Comparison of ENCODE assay signal across 16 cellular contexts in genomic region chr4:70931359-70931758, GRCh38. TPM values are rescaled to one million over a fixed set of nuclear protein-coding genes. Genes with fewer than 3 reads are reported as not detected.
DNase-seq lines count a peak whose midpoint lies in the region; ATAC-seq, FAIRE-seq and TF ChIP-seq lines count a peak whose summit lies in the region.
"Had no signal": no experiment of that assay in that cellular context is flagged by ENCODE, and none has a peak within 500 bp of the region (broad histone marks: within the 10 kb centered on the region; RNA-seq: fewer than 3 reads in every experiment).

No MANE protein-coding gene starts in this region.

- H3K4me2 ChIP-seq in DOHH2 (ENCODE audit: low read length) (peak overlapping the region; percentile 74), Karpas-422 (ENCODE audit: low read depth, low read length, poor library complexity, severe bottlenecking) (peak overlapping the region; percentile 72), GM12878 (ENCODE audit: control insufficient read depth, insufficient read depth) (no peak overlapping the region)

- peaks cover 12% of the 10 kb centered on the region for H3K36me3 Mint-ChIP-seq in neural crest cell (ENCODE audit: low read depth)

- H3K27me3 Mint-ChIP-seq in neural crest cell (ENCODE audit: low read depth): no peaks in the 10 kb centered on the region

- 94% methylated on average over 1 of the region's 1 CpG for WGBS in GM12878 (ENCODE audit: insufficient coverage, insufficient replicate concordance, low lambda C conversion rate, missing lambda C conversion rate)

- H3K9ac ChIP-seq in Karpas-422 (ENCODE audit: low read length) (peak overlapping the region; percentile 42), GM12878 (ENCODE audit: control insufficient read depth, insufficient read depth, low read length) (no peak overlapping the region)

- FAIRE-seq in GM12878 (lab: Jason Lieb, UNC): no peak

- no TSS peak for BruUV-seq in GM12878 (replicated peaks; lab: Mats Ljungman, UMichigan)

- H2AFZ ChIP-seq in Karpas-422 (ENCODE audit: low read length) (no peak overlapping the region), GM12878 (ENCODE audit: control insufficient read depth, low read depth, low read length) (no peak overlapping the region)

- no peaks in the 10 kb centered on the region for H3K27me3 ChIP-seq in DOHH2 (ENCODE audit: control insufficient read depth, low read length)
- no peaks in the 10 kb centered on the region for H3K27me3 ChIP-seq in Karpas-422 (ENCODE audit: low read length)
- no peaks in the 10 kb centered on the region for H3K27me3 ChIP-seq in GM12878 (replicated peaks in 1 of 2; ENCODE audit: control insufficient read depth in 2 of 2, insufficient read depth in 2 of 2, low read length in 1 of 2)
- H3K27me3 ChIP-seq: SJSA1 had no signal

- no peak for TF ChIP-seq EP300 in GM12878 (IDR thresholded peaks at IDR 0.05; ENCODE audit: borderline replicate concordance in 1 of 2, control insufficient read depth in 1 of 2, low read depth in 2 of 2, low read length in 2 of 2)

- H3F3A ChIP-seq in DOHH2 (ENCODE audit: control insufficient read depth, insufficient read depth): peaks cover 38% of the 10 kb centered on the region

- in situ Hi-C loops in GM12878 (cut with MboI): no loop called here

- H3K79me2 ChIP-seq in DOHH2 (ENCODE audit: control insufficient read depth, low read length) (peaks cover 88% of the 10 kb centered on the region), Karpas-422 (ENCODE audit: low read length) (peaks cover 97% of the 10 kb centered on the region), GM12878 (ENCODE audit: control insufficient read depth, insufficient read depth, low read length) (peaks cover 4% of the 10 kb centered on the region)

- H3K9me2 ChIP-seq in DOHH2 (replicated peaks; ENCODE audit: control insufficient read depth, low read length) (no peaks in the 10 kb centered on the region), Karpas-422 (replicated peaks; ENCODE audit: insufficient read depth, low read length) (no peaks in the 10 kb centered on the region)

- H3K4me1 ChIP-seq in DOHH2 (ENCODE audit: control insufficient read depth, low read length): peaks cover 67% of the 10 kb centered on the region
- peaks cover 53% of the 10 kb centered on the region for H3K4me1 ChIP-seq in Karpas-422 (ENCODE audit: low read length)
- peaks cover 24% of the 10 kb centered on the region for H3K4me1 ChIP-seq in GM12878 (ENCODE audit: control insufficient read depth, insufficient read depth, low read length)

- H3K27ac Mint-ChIP-seq in neural crest cell (ENCODE audit: unreplicated experiment): peak overlapping the region; percentile 62

- peaks cover 29% of the 10 kb centered on the region for H3K4me1 Mint-ChIP-seq in neural crest cell

- DNase-seq in Karpas-422: no peak
- DNase-seq in GM12878 (ENCODE audit: low read depth, low spot score): no peak
- DNase-seq in neural crest cell (ENCODE audit: low read depth, low spot score): no peak
- no peak for DNase-seq in left lobe of liver (ENCODE audit: low spot score)
- no peak for DNase-seq in HuH-7 (ENCODE audit: low spot score)
- DNase-seq: COR-L47, DMS153, GOT3, NCI-H1436, NCI-H2029, NCI-H2171, NCI-H446 had no signal

- CTCF ChIA-PET in GM12878 (lab: Yijun Ruan, JAX): interaction anchor here (1.2 to 1.8 kb wide), 5 partner anchors 9 to 79 kb away, joined by 3 to 6 read pairs (median 4); no protein-coding TSS in a partner anchor

- peaks cover 20% of the 10 kb centered on the region for H3K36me3 ChIP-seq in DOHH2 (ENCODE audit: control insufficient read depth, low read length)
- peaks cover 20% of the 10 kb centered on the region for H3K36me3 ChIP-seq in Karpas-422 (ENCODE audit: insufficient read depth, low read length)
- no peaks in the 10 kb centered on the region for H3K36me3 ChIP-seq in GM12878 (ENCODE audit: control insufficient read depth in 2 of 2, insufficient read depth in 2 of 2, low read length in 1 of 2)
- H3K36me3 ChIP-seq: SJSA1 had no signal

- H4K20me1 ChIP-seq in DOHH2 (ENCODE audit: control insufficient read depth, insufficient read depth, low read depth, low read length): no peaks in the 10 kb centered on the region
- no peaks in the 10 kb centered on the region for H4K20me1 ChIP-seq in Karpas-422 (ENCODE audit: insufficient read depth, low read depth, low read length)
- no peaks in the 10 kb centered on the region for H4K20me1 ChIP-seq in GM12878 (ENCODE audit: control insufficient read depth, insufficient read depth)

- TF ChIP-seq CTCF in DOHH2 (IDR thresholded peaks at IDR 0.05; ENCODE audit: low read depth, low read length, poor library complexity, severe bottlenecking): no peak
- no peak for TF ChIP-seq CTCF in GM12878 (IDR thresholded peaks at IDR 0.05 in 2 of 3, conservative IDR thresholded peaks at IDR 0.05 in 1 of 3; ENCODE audit: control insufficient read depth in 2 of 3, extremely low read depth in 1 of 3, insufficient read depth in 1 of 3, low read depth in 3 of 3, low read length in 3 of 3)
- TF ChIP-seq CTCF in neural crest cell (conservative IDR thresholded peaks at IDR 0.05): no peak

- TF ChIP-seq POLR2A in GM12878 (IDR thresholded peaks at IDR 0.05; ENCODE audit: low read depth, low read length): no peak

- ATAC-seq in GM12878 (no peak), HG02678 (IDR thresholded peaks at IDR 0.05; ENCODE audit: unreplicated experiment) (no peak), left lobe of liver (no peak)

- H3K9me3 Mint-ChIP-seq in neural crest cell: peaks cover 3% of the 10 kb centered on the region

- H3K27ac ChIP-seq in DOHH2 (ENCODE audit: low read depth, low read length): peak overlapping the region; percentile 91
- peak overlapping the region; percentile 91 for H3K27ac ChIP-seq in Karpas-422 (ENCODE audit: low read length)
- peak overlapping the region; percentile 11; the same call in 1 of the 2 replicates for H3K27ac ChIP-seq in GM12878 (ENCODE audit: control insufficient read depth, insufficient read depth)
- H3K27ac ChIP-seq: C4-2B, SJSA1 had no signal

- no peak for TF ChIP-seq RAD21 in GM12878 (IDR thresholded peaks at IDR 0.05; ENCODE audit: insufficient read depth, low read depth, low read length)

- POLR2A ChIA-PET in GM12878 (lab: Charles Lee): interaction anchor here (0.6 to 1.0 kb wide), 5 partner anchors 64 to 252 kb away, joined by 3 to 5 read pairs (median 4); no protein-coding TSS in a partner anchor

- intact Hi-C loops in GM12878 (cut with micrococcal nuclease; ENCODE audit: unreplicated experiment): no loop called here

- H3K4me3 ChIP-seq in DOHH2 (ENCODE audit: low read length): peak overlapping the region; percentile 59
- H3K4me3 ChIP-seq in Karpas-422 (ENCODE audit: low read length): peak overlapping the region; percentile 38; the same call in 1 of the 2 replicates
- no peak overlapping the region for H3K4me3 ChIP-seq in GM12878
- H3K4me3 ChIP-seq: SJSA1 had no signal

- no peaks in the 10 kb centered on the region for H3K9me3 ChIP-seq in DOHH2 (ENCODE audit: control insufficient read depth, insufficient read depth, low read length)
- no peaks in the 10 kb centered on the region for H3K9me3 ChIP-seq in Karpas-422 (ENCODE audit: low read length)
- peaks cover 3% of the 10 kb centered on the region; the same call in 2 of the 3 replicates for H3K9me3 ChIP-seq in GM12878 (replicated peaks; ENCODE audit: control insufficient read depth, insufficient read depth, low read length)
- H3K9me3 ChIP-seq: SJSA1 had no signal

- no peak overlapping the region for H3K4me3 Mint-ChIP-seq in neural crest cell

- SMC1A ChIA-PET in GM12878 (lab: Charles Lee; ENCODE audit: uncharacterized antibody, unreplicated experiment): interaction anchor here (0.7 to 3.6 kb wide), 6 partner anchors 10 to 241 kb away, joined by 3 to 31 read pairs (median 4); no protein-coding TSS in a partner anchor

- RAD21 ChIA-PET in GM12878 (lab: Charles Lee; ENCODE audit: unreplicated experiment): interaction anchor here (0.5 to 1.9 kb wide), 11 partner anchors 12 to 276 kb away, joined by 3 to 8 read pairs (median 4); partner anchors contain the start of gene GRSF1

TF ChIP-seq in GM12878, 131 proteins besides CTCF, POLR2A, EP300 and RAD21:
- TF ChIP-seq JUND (IDR thresholded peaks at IDR 0.05; ENCODE audit: low read depth, low read length): no peak
- TF ChIP-seq YY1 (IDR thresholded peaks at IDR 0.05; ENCODE audit: low read depth, low read length): no peak
- TF ChIP-seq SMC3 (IDR thresholded peaks at IDR 0.05; ENCODE audit: borderline replicate concordance, low read length): no peak
- TF ChIP-seq RAD51 (IDR thresholded peaks at IDR 0.05): no peak
- TF ChIP-seq KAT2A (conservative IDR thresholded peaks at IDR 0.05; ENCODE audit: control insufficient read depth, low read depth, low read length): no peak

RNA-seq across cellular contexts. Expression of gene MOB1B, which starts 29.2 kb away (rescaled TPM):
- 25.3 and 55.6 TPM in 2 replicates for total RNA-seq in Karpas-422 (2014; rRNA removed; shearing (Covaris generic); ENCODE audit: low replicate concordance)
- total RNA-seq in GM12878 (2013; cell fraction: nucleolus; rRNA removed): 13.9 and 14.8 TPM in 2 replicates
- total RNA-seq in GM12878 (2014; rRNA removed) (4.7 and 6.1 TPM in 2 replicates), GM12878 (2014; rRNA removed; fragmentation: Illumina TruSeq; extraction: Trizol) (7.6 and 8.2 TPM in 2 replicates), GM12878 (2021) (10.8 and 11.4 TPM in 2 replicates), neural crest cell (37.2 and 39.5 TPM in 2 replicates), left lobe of liver (6.0 TPM)
- polyA plus RNA-seq in GM12878 (2011; ENCODE audit: low read depth): 3.2 TPM
- polyA plus RNA-seq in GM12878 (2011; rRNA removed) (7.2 and 12.6 TPM in 2 replicates), GM12878 (2014; fragmentation: Illumina TruSeq; extraction: Trizol) (9.7 and 11.6 TPM in 2 replicates), GM12878 (2014; fragmentation: Nextera tagmentation; extraction: Ambion mirVana) (1 to 10 TPM; 1.9 TPM), GM12878 (2014; rRNA removed) (4.9 and 5.9 TPM in 2 replicates), GM12878 (2016; fragmentation: Nextera tagmentation; extraction: Ambion mirVana) (1 to 10 TPM; 5.4 to 6.2 TPM)
- 3.1 and 3.9 TPM in 2 replicates for polyA plus RNA-seq in GM12878 (2011; cell fraction: cytosol; rRNA removed)
- 3.5 and 4.3 TPM in 2 replicates for polyA plus RNA-seq in GM12878 (2011; cell fraction: nucleus; rRNA removed)
- 5.8 and 5.9 TPM in 2 replicates for polyA plus RNA-seq in GM12878 (2012)
- 8.9 and 18.9 TPM in 2 replicates for polyA minus RNA-seq in GM12878 (2011; rRNA and poly(A)+ RNA removed)
- 9.3 and 9.8 TPM in 2 replicates for polyA minus RNA-seq in GM12878 (2011; cell fraction: cytosol; rRNA and poly(A)+ RNA removed)
- 4.7 and 8.0 TPM in 2 replicates for polyA minus RNA-seq in GM12878 (2011; cell fraction: nucleus; rRNA and poly(A)+ RNA removed)

Comparison
In these comparisons a context has a peak if more than half of its experiments do, and no peak if none do; other contexts are left out.
1. H3K27ac ChIP-seq: peak in every context shown above with its lines; median percentile 91 in DOHH2; 91 in Karpas-422; 11 in GM12878.